ENCODE assay signal across 19 cellular contexts in the genomic region with DNA sequence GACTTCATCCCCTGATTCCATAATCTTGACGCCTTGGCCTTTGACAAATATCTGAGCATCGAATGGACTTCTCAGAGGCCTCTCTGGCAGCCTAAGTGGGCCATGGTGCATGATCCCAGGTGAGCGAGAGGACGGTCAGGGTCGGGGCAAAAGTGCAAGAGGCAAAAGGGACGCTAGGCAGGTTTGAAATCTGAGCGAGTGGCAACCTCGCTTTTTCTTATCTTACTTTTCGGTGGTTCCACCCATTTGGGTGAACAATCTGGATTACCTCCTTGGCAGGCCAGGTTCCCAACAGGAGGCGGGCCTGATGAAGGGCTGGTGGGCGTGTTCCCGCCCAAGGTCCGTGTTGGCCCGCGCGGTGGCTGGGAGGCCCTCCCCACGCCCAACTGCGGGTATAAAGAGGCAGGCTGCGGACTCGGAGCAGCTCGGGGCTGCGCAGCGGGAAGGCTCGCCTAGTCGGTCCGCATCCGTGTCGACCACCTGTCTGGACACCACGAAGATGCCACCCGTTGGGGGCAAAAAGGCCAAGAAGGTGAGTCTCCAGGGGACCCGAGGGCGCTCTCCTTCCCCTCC. TPM values are rescaled to one million over a fixed set of nuclear protein-coding genes. Genes with fewer than 3 reads are reported as not detected.
A peak's percentile ranks its signal among the peaks of the same experiment; 100 is the strongest.
DNase-seq lines count a peak whose midpoint lies in the region; ATAC-seq and TF ChIP-seq lines count a peak whose summit lies in the region.
"Had no signal": no experiment of that assay in that cellular context is flagged by ENCODE, and none has a peak within 500 bp of the region (broad histone marks: within the 10 kb centered on the region; RNA-seq: fewer than 3 reads in every experiment).

A gene with protein sequence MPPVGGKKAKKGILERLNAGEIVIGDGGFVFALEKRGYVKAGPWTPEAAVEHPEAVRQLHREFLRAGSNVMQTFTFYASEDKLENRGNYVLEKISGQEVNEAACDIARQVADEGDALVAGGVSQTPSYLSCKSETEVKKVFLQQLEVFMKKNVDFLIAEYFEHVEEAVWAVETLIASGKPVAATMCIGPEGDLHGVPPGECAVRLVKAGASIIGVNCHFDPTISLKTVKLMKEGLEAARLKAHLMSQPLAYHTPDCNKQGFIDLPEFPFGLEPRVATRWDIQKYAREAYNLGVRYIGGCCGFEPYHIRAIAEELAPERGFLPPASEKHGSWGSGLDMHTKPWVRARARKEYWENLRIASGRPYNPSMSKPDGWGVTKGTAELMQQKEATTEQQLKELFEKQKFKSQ (plus strand): TSS at position 423 of the 573 bp plus-strand sequence. CDS start 77 bp downstream, at position 500.

- H3K4me1 Mint-ChIP-seq in endodermal cell: peaks cover 21% of the 10 kb centered on the region
- H3K4me1 Mint-ChIP-seq in activated naive CD8-positive, alpha-beta T cell treated with anti-CD3 and anti-CD28 coated beads, Interleukin-2, amount 50 U/mL, for 24 hours: no peaks in the 10 kb centered on the region
- H3K4me1 Mint-ChIP-seq: activated B cell treated with CpG ODN at 0.5 μM for 24 hours had no signal

- TF ChIP-seq CTCF in endodermal cell (conservative IDR thresholded peaks at IDR 0.05) (no peak), retinal pigment epithelial cell (conservative IDR thresholded peaks at IDR 0.05; ENCODE audit: low read depth, low read length) (no peak)

- H3K4me3 Mint-ChIP-seq in endodermal cell: peak within 1 kb of the TSS; percentile 53
- no peak within 1 kb of the TSS for H3K4me3 Mint-ChIP-seq in activated naive CD8-positive, alpha-beta T cell treated with anti-CD3 and anti-CD28 coated beads, Interleukin-2, amount 50 U/mL, for 24 hours
- H3K4me3 Mint-ChIP-seq: activated B cell treated with CpG ODN at 0.5 μM for 24 hours had no signal

- H3K9me3 Mint-ChIP-seq in endodermal cell: no peaks in the 10 kb centered on the region
- H3K9me3 Mint-ChIP-seq in activated naive CD8-positive, alpha-beta T cell treated with anti-CD3 and anti-CD28 coated beads, Interleukin-2, amount 50 U/mL, for 24 hours: no peaks in the 10 kb centered on the region
- H3K9me3 Mint-ChIP-seq: activated B cell treated with CpG ODN at 0.5 μM for 24 hours had no signal

- ATAC-seq in left lobe of liver: peak; percentile 74
- ATAC-seq in activated naive CD8-positive, alpha-beta T cell treated with anti-CD3 and anti-CD28 coated beads, Interleukin-2, amount 50 U/mL, for 24 hours: no peak
- ATAC-seq: Panc1 had no signal

- H3K4me3 ChIP-seq in HUES6 (ENCODE audit: low read depth, low read length) (peak within 1 kb of the TSS; percentile 70), endodermal cell (ENCODE audit: low read length) (peak within 1 kb of the TSS; percentile 58), retinal pigment epithelial cell (ENCODE audit: low read length) (peak within 1 kb of the TSS; percentile 27)
- H3K4me3 ChIP-seq: thyroid gland had no signal

- 26 to 66% methylated on average over 8 to 32 of the region's 32 CpGs for WGBS in endodermal cell (ENCODE audit: insufficient coverage in 1 of 2, insufficient read length in 1 of 2), 2 experiments

- no peak within 1 kb of the TSS for H3K27ac ChIP-seq in HUES6 (ENCODE audit: low read depth, low read length)
- no peak within 1 kb of the TSS for H3K27ac ChIP-seq in endodermal cell (ENCODE audit: low read depth, low read length)
- H3K27ac ChIP-seq: HL-60, thyroid gland had no signal

- H3K27me3 ChIP-seq in HUES6 (ENCODE audit: control insufficient read depth, insufficient read depth, low read length) (peaks cover 58% of the 10 kb centered on the region), endodermal cell (ENCODE audit: control insufficient read depth, insufficient read depth, low read length, poor library complexity, severe bottlenecking) (peaks cover 67% of the 10 kb centered on the region)

- H3K9me3 ChIP-seq in HUES6 (ENCODE audit: control insufficient read depth, insufficient read depth, low read depth, low read length) (no peaks in the 10 kb centered on the region), endodermal cell (ENCODE audit: control insufficient read depth, low read length) (no peaks in the 10 kb centered on the region)
- H3K9me3 ChIP-seq: thyroid gland had no signal

- DNase-seq in endodermal cell (peak; percentile 75), left lobe of liver (ENCODE audit: low spot score) (peak; percentile 97), retinal pigment epithelial cell (ENCODE audit: low read depth) (no peak), T1000 (lab: John Stamatoyannopoulos, UW) (no peak), NCI-H1930 (lab: John Stamatoyannopoulos, UW) (no peak), epidermal melanocyte (ENCODE audit: insufficient read length, low spot score) (no peak)
- no peak for DNase-seq in activated naive CD8-positive, alpha-beta T cell treated with anti-CD3 and anti-CD28 coated beads, Interleukin-2, amount 50 U/mL, for 24 hours
- DNase-seq: activated B cell treated with CpG ODN at 0.5 μM for 24 hours; activated CD8-positive, alpha-beta memory T cell treated with anti-CD3 and anti-CD28 coated beads, Interleukin-2, amount 50 U/mL, for 4 hours; activated naive CD4-positive, alpha-beta T cell treated with Interleukin-2 at 50 U/mL for 16 hours; DMS79 treated with DMSO at 0.1 percent for 48 hours; NCI-H1436; NCI-H524 treated with DMSO at 0.1 percent for 48 hours; thyroid gland had no signal

- H3K4me1 ChIP-seq in HUES6 (ENCODE audit: control insufficient read depth, insufficient read depth, low read length): no peaks in the 10 kb centered on the region
- H3K4me1 ChIP-seq in endodermal cell (ENCODE audit: control insufficient read depth, insufficient read depth, low read length): no peaks in the 10 kb centered on the region

- no peak within 1 kb of the TSS for H3K27ac Mint-ChIP-seq in endodermal cell
- no peak within 1 kb of the TSS for H3K27ac Mint-ChIP-seq in activated naive CD8-positive, alpha-beta T cell treated with anti-CD3 and anti-CD28 coated beads, Interleukin-2, amount 50 U/mL, for 24 hours
- H3K27ac Mint-ChIP-seq: activated B cell treated with CpG ODN at 0.5 μM for 24 hours had no signal

- peaks cover 58% of the 10 kb centered on the region for H3K27me3 Mint-ChIP-seq in endodermal cell (ENCODE audit: insufficient read depth)
- H3K27me3 Mint-ChIP-seq in activated naive CD8-positive, alpha-beta T cell treated with anti-CD3 and anti-CD28 coated beads, Interleukin-2, amount 50 U/mL, for 24 hours: peaks cover 58% of the 10 kb centered on the region

- H3K36me3 ChIP-seq in HUES6 (ENCODE audit: control insufficient read depth, insufficient read depth, low read length) (no peaks in the 10 kb centered on the region), endodermal cell (ENCODE audit: control insufficient read depth, insufficient read depth, low read length) (no peaks in the 10 kb centered on the region)
- H3K36me3 ChIP-seq: thyroid gland had no signal

- H3K36me3 Mint-ChIP-seq in endodermal cell (ENCODE audit: low read depth): no peaks in the 10 kb centered on the region
- H3K36me3 Mint-ChIP-seq in activated naive CD8-positive, alpha-beta T cell treated with anti-CD3 and anti-CD28 coated beads, Interleukin-2, amount 50 U/mL, for 24 hours (ENCODE audit: low read depth): no peaks in the 10 kb centered on the region

- H3K9ac ChIP-seq in HUES6 (ENCODE audit: low read length) (no peak within 1 kb of the TSS), endodermal cell (ENCODE audit: extremely low read depth, low read length, poor library complexity, severe bottlenecking) (no peak within 1 kb of the TSS)

RNA-seq across cellular contexts. Expression of the gene that starts here (rescaled TPM):
- total RNA-seq in endodermal cell (1 to 10 TPM in 1 of 2 donors, under 1 TPM in 1; 0.81 to 1.3 TPM), left lobe of liver (957 TPM)
- not detected for polyA plus RNA-seq in endodermal cell (2013, experiment 1 of 2)
- polyA plus RNA-seq in endodermal cell (2013, experiment 2 of 2): not detected
- total RNA-seq: activated B cell treated with CpG ODN at 0.5 μM for 24 hours, LHCN-M2, mononuclear cell had no signal

Comparison
In these comparisons a context has a peak if more than half of its experiments do, and no peak if none do; other contexts are left out.
1. RNA of the gene that starts here (total RNA-seq): 957 TPM in left lobe of liver (single experiment); 0.81 to 1.3 TPM in endodermal cell; every median in the first group is over 100 times any median in the second.
2. DNase-seq: peak in endodermal cell (single experiment) and left lobe of liver (single experiment); none in retinal pigment epithelial cell (single experiment), activated naive CD8-positive, alpha-beta T cell treated with anti-CD3 and anti-CD28 coated beads, Interleukin-2, amount 50 U/mL, for 24 hours (single experiment), T1000 (single experiment), NCI-H1930 (0 of 2) and epidermal melanocyte (single experiment).
3. Peak in every context shown above with its lines, with median percentiles within 50 percentile points of each other: H3K4me3 ChIP-seq.